6 cellular contexts compared by ENCODE assay signal in genomic region chrX:3655181-3655580, GRCh38.
"Had no signal": no experiment of that assay in that cellular context is flagged by ENCODE, and none has a peak within 500 bp of the region (broad histone marks: within the 10 kb centered on the region; RNA-seq: fewer than 3 reads in every experiment).

No MANE protein-coding gene starts in this region.

- H3K9me3 Mint-ChIP-seq: IgD-negative memory B cell had no signal

- H3K4me3 Mint-ChIP-seq: IgD-negative memory B cell had no signal

- ATAC-seq: HepG2, K562 had no signal

- H3K4me3 ChIP-seq: K562 had no signal

- H3K27ac ChIP-seq: HL-60 had no signal

- FAIRE-seq: HepG2, K562 had no signal

- H3K27me3 Mint-ChIP-seq: IgD-negative memory B cell had no signal

- DNase-seq: IMR-90, KBM-7 had no signal

- H3K27ac Mint-ChIP-seq: IgD-negative memory B cell had no signal
